1 cellular context compared by ENCODE assay signal in the genomic region with DNA sequence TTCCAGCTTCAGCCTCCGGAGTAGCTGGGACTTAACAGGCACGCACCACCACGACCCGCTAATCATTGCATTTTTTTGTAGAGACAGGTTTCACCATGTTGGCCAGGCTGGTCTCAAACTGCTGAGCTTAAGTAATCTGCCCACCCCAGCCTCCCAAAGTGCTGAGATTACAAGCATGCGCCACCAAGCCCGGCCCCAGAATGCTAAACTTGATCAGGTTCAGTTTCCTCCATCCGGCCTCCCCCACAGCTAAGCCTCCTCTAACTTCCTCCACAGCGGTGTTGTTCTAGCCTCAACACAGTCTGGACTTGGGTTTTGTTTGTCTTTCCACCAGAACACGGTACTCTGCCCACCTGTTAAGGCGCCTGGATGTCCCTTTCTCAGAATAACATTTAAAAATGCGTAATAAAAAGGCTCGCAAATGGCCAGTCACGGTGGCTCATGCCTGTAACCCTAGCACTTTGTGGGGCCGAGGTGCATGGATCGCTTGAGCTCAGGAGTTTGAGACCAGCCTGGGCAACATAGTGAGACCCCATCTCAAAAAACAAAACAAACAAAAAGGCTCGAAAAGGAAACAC.
TF ChIP-seq lines count a peak whose summit lies in the region.

No MANE protein-coding gene starts in this region.

TF ChIP-seq in GM23338, 12 proteins besides CTCF, POLR2A, EP300 and RAD21 (continued from another document):
- TF ChIP-seq, protein P1, sequence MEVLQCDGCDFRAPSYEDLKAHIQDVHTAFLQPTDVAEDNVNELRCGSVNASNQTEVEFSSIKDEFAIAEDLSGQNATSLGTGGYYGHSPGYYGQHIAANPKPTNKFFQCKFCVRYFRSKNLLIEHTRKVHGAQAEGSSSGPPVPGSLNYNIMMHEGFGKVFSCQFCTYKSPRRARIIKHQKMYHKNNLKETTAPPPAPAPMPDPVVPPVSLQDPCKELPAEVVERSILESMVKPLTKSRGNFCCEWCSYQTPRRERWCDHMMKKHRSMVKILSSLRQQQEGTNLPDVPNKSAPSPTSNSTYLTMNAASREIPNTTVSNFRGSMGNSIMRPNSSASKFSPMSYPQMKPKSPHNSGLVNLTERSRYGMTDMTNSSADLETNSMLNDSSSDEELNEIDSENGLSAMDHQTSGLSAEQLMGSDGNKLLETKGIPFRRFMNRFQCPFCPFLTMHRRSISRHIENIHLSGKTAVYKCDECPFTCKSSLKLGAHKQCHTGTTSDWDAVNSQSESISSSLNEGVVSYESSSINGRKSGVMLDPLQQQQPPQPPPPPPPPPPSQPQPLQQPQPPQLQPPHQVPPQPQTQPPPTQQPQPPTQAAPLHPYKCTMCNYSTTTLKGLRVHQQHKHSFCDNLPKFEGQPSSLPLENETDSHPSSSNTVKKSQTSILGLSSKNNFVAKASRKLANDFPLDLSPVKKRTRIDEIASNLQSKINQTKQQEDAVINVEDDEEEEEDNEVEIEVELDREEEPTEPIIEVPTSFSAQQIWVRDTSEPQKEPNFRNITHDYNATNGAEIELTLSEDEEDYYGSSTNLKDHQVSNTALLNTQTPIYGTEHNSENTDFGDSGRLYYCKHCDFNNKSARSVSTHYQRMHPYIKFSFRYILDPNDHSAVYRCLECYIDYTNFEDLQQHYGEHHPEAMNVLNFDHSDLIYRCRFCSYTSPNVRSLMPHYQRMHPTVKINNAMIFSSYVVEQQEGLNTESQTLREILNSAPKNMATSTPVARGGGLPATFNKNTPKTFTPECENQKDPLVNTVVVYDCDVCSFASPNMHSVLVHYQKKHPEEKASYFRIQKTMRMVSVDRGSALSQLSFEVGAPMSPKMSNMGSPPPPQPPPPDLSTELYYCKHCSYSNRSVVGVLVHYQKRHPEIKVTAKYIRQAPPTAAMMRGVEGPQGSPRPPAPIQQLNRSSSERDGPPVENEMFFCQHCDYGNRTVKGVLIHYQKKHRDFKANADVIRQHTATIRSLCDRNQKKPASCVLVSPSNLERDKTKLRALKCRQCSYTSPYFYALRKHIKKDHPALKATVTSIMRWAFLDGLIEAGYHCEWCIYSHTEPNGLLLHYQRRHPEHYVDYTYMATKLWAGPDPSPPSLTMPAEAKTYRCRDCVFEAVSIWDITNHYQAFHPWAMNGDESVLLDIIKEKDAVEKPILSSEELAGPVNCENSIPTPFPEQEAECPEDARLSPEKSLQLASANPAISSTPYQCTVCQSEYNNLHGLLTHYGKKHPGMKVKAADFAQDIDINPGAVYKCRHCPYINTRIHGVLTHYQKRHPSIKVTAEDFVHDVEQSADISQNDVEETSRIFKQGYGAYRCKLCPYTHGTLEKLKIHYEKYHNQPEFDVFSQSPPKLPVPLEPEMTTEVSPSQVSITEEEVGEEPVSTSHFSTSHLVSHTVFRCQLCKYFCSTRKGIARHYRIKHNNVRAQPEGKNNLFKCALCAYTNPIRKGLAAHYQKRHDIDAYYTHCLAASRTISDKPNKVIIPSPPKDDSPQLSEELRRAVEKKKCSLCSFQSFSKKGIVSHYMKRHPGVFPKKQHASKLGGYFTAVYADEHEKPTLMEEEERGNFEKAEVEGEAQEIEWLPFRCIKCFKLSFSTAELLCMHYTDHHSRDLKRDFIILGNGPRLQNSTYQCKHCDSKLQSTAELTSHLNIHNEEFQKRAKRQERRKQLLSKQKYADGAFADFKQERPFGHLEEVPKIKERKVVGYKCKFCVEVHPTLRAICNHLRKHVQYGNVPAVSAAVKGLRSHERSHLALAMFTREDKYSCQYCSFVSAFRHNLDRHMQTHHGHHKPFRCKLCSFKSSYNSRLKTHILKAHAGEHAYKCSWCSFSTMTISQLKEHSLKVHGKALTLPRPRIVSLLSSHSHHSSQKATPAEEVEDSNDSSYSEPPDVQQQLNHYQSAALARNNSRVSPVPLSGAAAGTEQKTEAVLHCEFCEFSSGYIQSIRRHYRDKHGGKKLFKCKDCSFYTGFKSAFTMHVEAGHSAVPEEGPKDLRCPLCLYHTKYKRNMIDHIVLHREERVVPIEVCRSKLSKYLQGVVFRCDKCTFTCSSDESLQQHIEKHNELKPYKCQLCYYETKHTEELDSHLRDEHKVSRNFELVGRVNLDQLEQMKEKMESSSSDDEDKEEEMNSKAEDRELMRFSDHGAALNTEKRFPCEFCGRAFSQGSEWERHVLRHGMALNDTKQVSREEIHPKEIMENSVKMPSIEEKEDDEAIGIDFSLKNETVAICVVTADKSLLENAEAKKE (CRISPR knock-in tag; IDR thresholded peaks at IDR 0.05), result no peak
- no peak for TF ChIP-seq STAT1 (IDR thresholded peaks at IDR 0.05; ENCODE audit: unreplicated experiment)
- no peak for TF ChIP-seq ZNF331 (CRISPR knock-in tag; IDR thresholded peaks at IDR 0.05; ENCODE audit: low read depth)
- TF ChIP-seq JUNB (IDR thresholded peaks at IDR 0.05; ENCODE audit: unreplicated experiment), result no peak
- TF ChIP-seq NANOG (IDR thresholded peaks at IDR 0.05; ENCODE audit: borderline replicate concordance), result no peak
- TF ChIP-seq CREB1 (CRISPR knock-in tag; IDR thresholded peaks at IDR 0.05; ENCODE audit: low read depth), result no peak
- TF ChIP-seq, protein P2, sequence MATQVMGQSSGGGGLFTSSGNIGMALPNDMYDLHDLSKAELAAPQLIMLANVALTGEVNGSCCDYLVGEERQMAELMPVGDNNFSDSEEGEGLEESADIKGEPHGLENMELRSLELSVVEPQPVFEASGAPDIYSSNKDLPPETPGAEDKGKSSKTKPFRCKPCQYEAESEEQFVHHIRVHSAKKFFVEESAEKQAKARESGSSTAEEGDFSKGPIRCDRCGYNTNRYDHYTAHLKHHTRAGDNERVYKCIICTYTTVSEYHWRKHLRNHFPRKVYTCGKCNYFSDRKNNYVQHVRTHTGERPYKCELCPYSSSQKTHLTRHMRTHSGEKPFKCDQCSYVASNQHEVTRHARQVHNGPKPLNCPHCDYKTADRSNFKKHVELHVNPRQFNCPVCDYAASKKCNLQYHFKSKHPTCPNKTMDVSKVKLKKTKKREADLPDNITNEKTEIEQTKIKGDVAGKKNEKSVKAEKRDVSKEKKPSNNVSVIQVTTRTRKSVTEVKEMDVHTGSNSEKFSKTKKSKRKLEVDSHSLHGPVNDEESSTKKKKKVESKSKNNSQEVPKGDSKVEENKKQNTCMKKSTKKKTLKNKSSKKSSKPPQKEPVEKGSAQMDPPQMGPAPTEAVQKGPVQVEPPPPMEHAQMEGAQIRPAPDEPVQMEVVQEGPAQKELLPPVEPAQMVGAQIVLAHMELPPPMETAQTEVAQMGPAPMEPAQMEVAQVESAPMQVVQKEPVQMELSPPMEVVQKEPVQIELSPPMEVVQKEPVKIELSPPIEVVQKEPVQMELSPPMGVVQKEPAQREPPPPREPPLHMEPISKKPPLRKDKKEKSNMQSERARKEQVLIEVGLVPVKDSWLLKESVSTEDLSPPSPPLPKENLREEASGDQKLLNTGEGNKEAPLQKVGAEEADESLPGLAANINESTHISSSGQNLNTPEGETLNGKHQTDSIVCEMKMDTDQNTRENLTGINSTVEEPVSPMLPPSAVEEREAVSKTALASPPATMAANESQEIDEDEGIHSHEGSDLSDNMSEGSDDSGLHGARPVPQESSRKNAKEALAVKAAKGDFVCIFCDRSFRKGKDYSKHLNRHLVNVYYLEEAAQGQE (IDR thresholded peaks at IDR 0.05; ENCODE audit: unreplicated experiment), result no peak
- TF ChIP-seq ZNF114 (CRISPR knock-in tag; IDR thresholded peaks at IDR 0.05), result no peak
- no peak for TF ChIP-seq EZH2 (IDR thresholded peaks at IDR 0.05; ENCODE audit: low read depth, unreplicated experiment)
- TF ChIP-seq ETS1 (IDR thresholded peaks at IDR 0.05), result no peak
- no peak for TF ChIP-seq EZH2phosphoT487 (IDR thresholded peaks at IDR 0.05; ENCODE audit: unreplicated experiment)
TF ChIP-seq in GM23338: peak in this region for 0.
